23 cellular contexts compared by ENCODE assay signal in genomic region chr3:185371683-185372082, GRCh38.
"Had no signal": no experiment of that assay in that cellular context is flagged by ENCODE, and none has a peak within 500 bp of the region (broad histone marks: within the 10 kb centered on the region; RNA-seq: fewer than 3 reads in every experiment).

No MANE protein-coding gene starts in this region.

- ATAC-seq: activated CD8-positive, alpha-beta T cell treated with anti-CD3 and anti-CD28 coated beads for 36 hours; foreskin keratinocyte; lower lobe of right lung; right lobe of liver; WTC11 had no signal

- H3K27ac ChIP-seq: colonic mucosa, foreskin keratinocyte, lower lobe of right lung, prostate gland, right lobe of liver had no signal

- H3K9me3 Mint-ChIP-seq: activated CD8-positive, alpha-beta T cell treated with anti-CD3 and anti-CD28 coated beads for 36 hours; activated naive CD4-positive, alpha-beta T cell treated with anti-CD3 and anti-CD28 coated beads, Interleukin-2, amount 50 U/mL, for 24 hours; immature natural killer cell; mesothelial cell of epicardium; nephron progenitor cell; T-helper 1 cell treated with Interleukin-12 subunit alpha and Interleukin-12 subunit beta and Interleukin-4 antibody, amounts not matched to agents 30 μg/mL and 1 μg/mL, for 36 hours; WTC11 had no signal

- H3K36me3 Mint-ChIP-seq: immature natural killer cell, mesothelial cell of epicardium, WTC11 had no signal

- H3K36me3 ChIP-seq: colonic mucosa, lower lobe of right lung, prostate gland, right lobe of liver had no signal

- H3K4me1 Mint-ChIP-seq: activated naive CD4-positive, alpha-beta T cell treated with anti-CD3 and anti-CD28 coated beads, Interleukin-2, amount 50 U/mL, for 24 hours; immature natural killer cell had no signal

- H3K27ac Mint-ChIP-seq: activated CD8-positive, alpha-beta T cell treated with anti-CD3 and anti-CD28 coated beads for 36 hours; immature natural killer cell; nephron progenitor cell; T-helper 1 cell treated with Interleukin-12 subunit alpha and Interleukin-12 subunit beta and Interleukin-4 antibody, amounts not matched to agents 30 μg/mL and 1 μg/mL, for 36 hours; WTC11 had no signal

- DNase-seq: activated CD4-positive, alpha-beta T cell treated with anti-CD3 and anti-CD28 coated beads for 4 hours; activated CD8-positive, alpha-beta memory T cell treated with anti-CD3 and anti-CD28 coated beads, Interleukin-2, amount 50 U/mL, for 4 hours; activated CD8-positive, alpha-beta T cell treated with anti-CD3 and anti-CD28 coated beads for 36 hours; activated effector memory CD4-positive, alpha-beta T cell treated with anti-CD3 and anti-CD28 coated beads, Interleukin-2, amount 50 U/mL, for 16 hours; activated T-cell treated with anti-CD3 and anti-CD28 coated beads, Interleukin-2, amount 50 U/mL, for 48 hours; central memory CD4-positive, alpha-beta T cell; colonic mucosa; effector CD8-positive, alpha-beta T cell; foreskin keratinocyte; immature natural killer cell; lower lobe of right lung; nephron progenitor cell; right lobe of liver; stimulated activated CD4-positive, alpha-beta T cell treated with anti-CD3 and anti-CD28 coated beads, Interleukin-4, amount 100 ng/mL, for 4 hours; stimulated activated CD8-positive, alpha-beta memory T cell treated with anti-CD3 and anti-CD28 coated beads, Interleukin-4, amount 100 ng/mL, for 48 hours; stimulated activated naive CD4-positive, alpha-beta T cell treated with Interleukin-2 at 50 U/mL for 16 hours; trophoblast cell had no signal

- H3K4me1 ChIP-seq: colonic mucosa, foreskin keratinocyte, lower lobe of right lung, prostate gland had no signal

- H3K4me3 Mint-ChIP-seq: activated CD8-positive, alpha-beta T cell treated with anti-CD3 and anti-CD28 coated beads for 36 hours; activated naive CD4-positive, alpha-beta T cell treated with anti-CD3 and anti-CD28 coated beads, Interleukin-2, amount 50 U/mL, for 24 hours; immature natural killer cell; mesothelial cell of epicardium; nephron progenitor cell; T-helper 1 cell treated with Interleukin-12 subunit alpha and Interleukin-12 subunit beta and Interleukin-4 antibody, amounts not matched to agents 30 μg/mL and 1 μg/mL, for 36 hours; WTC11 had no signal

- H3K9me3 ChIP-seq: colonic mucosa, lower lobe of right lung, prostate gland, right lobe of liver had no signal

- H3K4me3 ChIP-seq: colonic mucosa, lower lobe of right lung, prostate gland, right lobe of liver, smooth muscle cell had no signal

- H3K27me3 ChIP-seq: colonic mucosa, right lobe of liver had no signal
